ENCODE assay signal across 9 cellular contexts in genomic region chr2:136375017-136375901, GRCh38.
DNase-seq lines count a peak whose midpoint lies in the region; ATAC-seq, FAIRE-seq and TF ChIP-seq lines count a peak whose summit lies in the region.
"Had no signal": no experiment of that assay in that cellular context is flagged by ENCODE, and none has a peak within 500 bp of the region (broad histone marks: within the 10 kb centered on the region; RNA-seq: fewer than 3 reads in every experiment).

No MANE protein-coding gene starts in this region.

- H3K27ac ChIP-seq in astrocyte (ENCODE audit: low read depth, low read length) (no peak overlapping the region), tibial nerve (no peak overlapping the region)

- no peak overlapping the region for H3K4me3 Mint-ChIP-seq in astrocyte (ENCODE audit: unreplicated experiment)

- peak overlapping the region; percentile 58 for H3K27ac Mint-ChIP-seq in astrocyte (ENCODE audit: unreplicated experiment)

- no peaks in the 10 kb centered on the region for H3K27me3 Mint-ChIP-seq in astrocyte (ENCODE audit: low read depth, unreplicated experiment)

- H3K4me1 ChIP-seq in astrocyte (ENCODE audit: insufficient read depth, low read length) (no peaks in the 10 kb centered on the region), tibial nerve (peaks cover 0 to 6% (median 0%) of the 10 kb centered on the region in 4 donors)

- TF ChIP-seq CTCF in astrocyte (IDR thresholded peaks at IDR 0.05; ENCODE audit: insufficient read depth, low read depth, low read length) (no peak), GM20000 (IDR thresholded peaks at IDR 0.05; ENCODE audit: extremely low read depth, missing control alignments) (no peak), tibial nerve (IDR thresholded peaks at IDR 0.05) (no peak)

- no peak for TF ChIP-seq POLR2A in tibial nerve (IDR thresholded peaks at IDR 0.05)

- no peaks in the 10 kb centered on the region for H3K9me3 Mint-ChIP-seq in astrocyte (ENCODE audit: unreplicated experiment)

- no peak overlapping the region for H3K9ac ChIP-seq in astrocyte (ENCODE audit: low read length)

- H3K36me3 Mint-ChIP-seq in astrocyte (ENCODE audit: low read depth, unreplicated experiment) = no peaks in the 10 kb centered on the region

- H3K27me3 ChIP-seq in astrocyte (ENCODE audit: insufficient read depth, low read length) = no peaks in the 10 kb centered on the region
- H3K27me3 ChIP-seq in tibial nerve = no peaks in the 10 kb centered on the region

- no peaks in the 10 kb centered on the region for H3K36me3 ChIP-seq in astrocyte (ENCODE audit: insufficient read depth, low read length)
- no peaks in the 10 kb centered on the region for H3K36me3 ChIP-seq in tibial nerve

- H3K4me1 Mint-ChIP-seq in astrocyte (ENCODE audit: low read depth, unreplicated experiment) = peaks cover 5% of the 10 kb centered on the region

- H2AFZ ChIP-seq in astrocyte (ENCODE audit: low read depth, low read length) = peak overlapping the region; percentile 38

- no peak overlapping the region for H3K4me3 ChIP-seq in astrocyte (ENCODE audit: insufficient read depth, low read depth, low read length)
- no peak overlapping the region for H3K4me3 ChIP-seq in tibial nerve

- H3K9me3 ChIP-seq in astrocyte (ENCODE audit: insufficient read depth, low read depth, low read length) (no peaks in the 10 kb centered on the region), tibial nerve (no peaks in the 10 kb centered on the region)

- ATAC-seq in GM18502 (IDR thresholded peaks at IDR 0.05; ENCODE audit: poor library complexity, unreplicated experiment) (peak; percentile 65), GM19468 (IDR thresholded peaks at IDR 0.05; ENCODE audit: extremely low read depth, unreplicated experiment) (peak; percentile 16), HG03442 (IDR thresholded peaks at IDR 0.05; ENCODE audit: unreplicated experiment) (peak; percentile 68), HG03460 (IDR thresholded peaks at IDR 0.05; ENCODE audit: unreplicated experiment) (no peak)

- no peaks in the 10 kb centered on the region for H3K79me2 ChIP-seq in astrocyte (ENCODE audit: insufficient read depth, low read length)

- no peak for TF ChIP-seq EP300 in tibial nerve (IDR thresholded peaks at IDR 0.05)

- FAIRE-seq in astrocyte (lab: Jason Lieb, UNC) = no peak

- no peaks in the 10 kb centered on the region for H4K20me1 ChIP-seq in astrocyte (ENCODE audit: insufficient read depth, low read length)

- 95 to 96% methylated on average over 5 of the region's 5 CpGs for WGBS in tibial nerve, 2 donors

- no peak overlapping the region for H3K4me2 ChIP-seq in astrocyte (ENCODE audit: low read length)

- DNase-seq in astrocyte (ENCODE audit: low read depth) = no peak
- DNase-seq in GM20000 (ENCODE audit: low spot score) = no peak
- no peak for DNase-seq in tibial nerve (ENCODE audit: low spot score in 2 of 2)
- DNase-seq in NCI-H1048 (lab: John Stamatoyannopoulos, UW) = no peak
- DNase-seq: NCI-H2081 treated with DMSO at 0.1 percent for 48 hours had no signal
